12 cellular contexts compared by ENCODE assay signal in the genomic region with DNA sequence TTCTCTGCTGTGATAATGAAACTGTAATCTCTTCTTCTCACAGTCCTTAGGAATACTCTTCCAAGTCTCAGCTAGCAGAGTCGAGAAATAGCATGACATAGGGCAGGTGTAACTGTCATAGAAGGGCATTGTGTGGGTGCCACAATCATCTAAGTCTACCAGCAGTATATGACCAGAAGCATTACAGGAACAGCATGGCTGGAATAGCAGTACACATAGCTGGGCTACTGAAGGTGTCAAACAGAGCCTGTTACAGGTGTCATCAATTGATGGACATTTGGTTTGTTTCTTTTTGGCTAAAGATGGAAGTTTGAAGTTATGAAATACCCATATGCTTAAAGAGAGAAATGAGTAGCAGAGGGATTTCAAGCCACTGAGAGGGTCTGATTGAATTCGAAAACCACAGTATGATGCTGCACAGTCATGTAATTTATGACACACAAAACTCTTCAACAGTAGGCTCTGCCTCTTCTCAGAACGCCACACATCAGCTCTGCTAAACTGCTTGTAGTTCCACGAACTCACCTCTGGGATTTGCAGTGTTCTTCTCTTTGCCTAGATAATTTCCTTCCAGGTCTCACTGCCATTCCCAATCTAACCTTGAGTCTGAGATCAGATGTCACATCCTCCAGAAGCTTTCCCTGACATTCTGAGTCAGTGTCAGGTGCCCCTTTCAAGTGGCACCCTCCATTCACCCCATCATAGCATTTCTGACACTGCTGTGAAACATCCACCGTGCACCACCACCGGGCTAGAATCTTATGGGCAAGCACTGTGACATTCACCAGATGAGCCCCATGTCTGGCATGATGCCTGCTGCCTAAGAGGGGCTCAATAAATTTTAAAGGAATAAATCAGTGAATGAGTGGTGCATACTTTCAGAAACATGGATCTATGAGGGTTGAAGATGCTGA.
DNase-seq lines count a peak whose midpoint lies in the region; ATAC-seq and TF ChIP-seq lines count a peak whose summit lies in the region.
"Had no signal": no experiment of that assay in that cellular context is flagged by ENCODE, and none has a peak within 500 bp of the region (broad histone marks: within the 10 kb centered on the region; RNA-seq: fewer than 3 reads in every experiment).

No MANE protein-coding gene starts in this region.

- CTCF ChIA-PET in activated CD4-positive, alpha-beta memory T cell treated with anti-CD3 and anti-CD28 coated beads for 36 hours (lab: Charles Lee) = interaction anchor here (0.7 to 1.0 kb wide), 3 partner anchors 16 to 48 kb away, joined by 3 to 4 read pairs (median 3); no protein-coding TSS in a partner anchor
- CTCF ChIA-PET in activated CD4-positive, alpha-beta memory T cell treated with anti-CD3 and anti-CD28 coated beads, Interleukin-2, amount 10 ng/mL, durations not matched to agents 7 days and 5 days (lab: Charles Lee) = no interaction called here

- H3K9me3 ChIP-seq in endodermal cell (ENCODE audit: control insufficient read depth, low read length) = no peaks in the 10 kb centered on the region
- H3K9me3 ChIP-seq: ascending aorta had no signal

- no peak overlapping the region for H3K9ac ChIP-seq in endodermal cell (ENCODE audit: extremely low read depth, low read length, poor library complexity, severe bottlenecking)

- peak; percentile 23 for DNase-seq in activated CD4-positive, alpha-beta memory T cell treated with anti-CD3 and anti-CD28 coated beads for 36 hours
- no peak for DNase-seq in activated CD4-positive, alpha-beta memory T cell treated with anti-CD3 and anti-CD28 coated beads, Interleukin-2, amount 10 ng/mL, durations not matched to agents 7 days and 5 days
- DNase-seq in endodermal cell (no peak), SIG-M5 (lab: John Stamatoyannopoulos, UW) (no peak), NCI-H2029 treated with DMSO at 0.1 percent for 48 hours (lab: John Stamatoyannopoulos, UW) (no peak), left cardiac atrium (no peak)
- DNase-seq: DND-41, mammary epithelial cell, NCI-H526 treated with DMSO at 0.1 percent for 48 hours had no signal

- intact Hi-C loops in activated CD4-positive, alpha-beta memory T cell treated with anti-CD3 and anti-CD28 coated beads for 36 hours (cut with micrococcal nuclease) = no loop called here
- intact Hi-C loops in left cardiac atrium (cut with DNase I) = no loop called here

- H3K9me3 Mint-ChIP-seq in activated CD4-positive, alpha-beta memory T cell treated with anti-CD3 and anti-CD28 coated beads for 36 hours = no peaks in the 10 kb centered on the region
- peaks cover 6% of the 10 kb centered on the region for H3K9me3 Mint-ChIP-seq in activated CD4-positive, alpha-beta memory T cell treated with anti-CD3 and anti-CD28 coated beads, Interleukin-2, amount 10 ng/mL, durations not matched to agents 7 days and 5 days
- H3K9me3 Mint-ChIP-seq in endodermal cell = no peaks in the 10 kb centered on the region

- peak; percentile 46 for TF ChIP-seq CTCF in endodermal cell (conservative IDR thresholded peaks at IDR 0.05)

- H3K36me3 Mint-ChIP-seq in activated CD4-positive, alpha-beta memory T cell treated with anti-CD3 and anti-CD28 coated beads for 36 hours = peaks cover 3% of the 10 kb centered on the region
- H3K36me3 Mint-ChIP-seq in activated CD4-positive, alpha-beta memory T cell treated with anti-CD3 and anti-CD28 coated beads, Interleukin-2, amount 10 ng/mL, durations not matched to agents 7 days and 5 days (ENCODE audit: low read depth) = no peaks in the 10 kb centered on the region
- no peaks in the 10 kb centered on the region for H3K36me3 Mint-ChIP-seq in endodermal cell (ENCODE audit: low read depth)

- POLR2A ChIA-PET in activated CD4-positive, alpha-beta memory T cell treated with anti-CD3 and anti-CD28 coated beads for 36 hours (lab: Charles Lee) = no interaction called here
- POLR2A ChIA-PET in activated CD4-positive, alpha-beta memory T cell treated with anti-CD3 and anti-CD28 coated beads, Interleukin-2, amount 10 ng/mL, durations not matched to agents 7 days and 5 days (lab: Charles Lee) = no interaction called here

- ATAC-seq in GM21367 (IDR thresholded peaks at IDR 0.05; ENCODE audit: unreplicated experiment) = peak; percentile 72
- ATAC-seq in HG03045 (IDR thresholded peaks at IDR 0.05; ENCODE audit: unreplicated experiment) = peak; percentile 85
- no peak for ATAC-seq in left cardiac atrium

- whole genome bisulfite sequencing in endodermal cell (ENCODE audit: insufficient coverage in 1 of 2, insufficient read length in 1 of 2), 2 experiments = 86 to 91% methylated on average over 5 to 6 of the region's 6 CpGs

- no peaks in the 10 kb centered on the region for H3K27me3 ChIP-seq in endodermal cell (ENCODE audit: control insufficient read depth, insufficient read depth, low read length, poor library complexity, severe bottlenecking)
- H3K27me3 ChIP-seq: ascending aorta had no signal

- H3K36me3 ChIP-seq in endodermal cell (ENCODE audit: control insufficient read depth, insufficient read depth, low read length) = no peaks in the 10 kb centered on the region
- H3K36me3 ChIP-seq: ascending aorta had no signal

- H3K4me1 ChIP-seq in endodermal cell (ENCODE audit: control insufficient read depth, insufficient read depth, low read length) = no peaks in the 10 kb centered on the region
- H3K4me1 ChIP-seq: ascending aorta had no signal

- no peak overlapping the region for H3K4me3 ChIP-seq in endodermal cell (ENCODE audit: low read length)
- H3K4me3 ChIP-seq: ascending aorta had no signal

- H3K27ac Mint-ChIP-seq in activated CD4-positive, alpha-beta memory T cell treated with anti-CD3 and anti-CD28 coated beads for 36 hours = no peak overlapping the region
- H3K27ac Mint-ChIP-seq in activated CD4-positive, alpha-beta memory T cell treated with anti-CD3 and anti-CD28 coated beads, Interleukin-2, amount 10 ng/mL, durations not matched to agents 7 days and 5 days = no peak overlapping the region
- no peak overlapping the region for H3K27ac Mint-ChIP-seq in endodermal cell

- no peak overlapping the region for H3K4me3 Mint-ChIP-seq in activated CD4-positive, alpha-beta memory T cell treated with anti-CD3 and anti-CD28 coated beads for 36 hours
- H3K4me3 Mint-ChIP-seq in activated CD4-positive, alpha-beta memory T cell treated with anti-CD3 and anti-CD28 coated beads, Interleukin-2, amount 10 ng/mL, durations not matched to agents 7 days and 5 days = no peak overlapping the region
- no peak overlapping the region for H3K4me3 Mint-ChIP-seq in endodermal cell

- peaks cover 11% of the 10 kb centered on the region for H3K4me1 Mint-ChIP-seq in activated CD4-positive, alpha-beta memory T cell treated with anti-CD3 and anti-CD28 coated beads for 36 hours (ENCODE audit: low read depth)
- peaks cover 14% of the 10 kb centered on the region for H3K4me1 Mint-ChIP-seq in activated CD4-positive, alpha-beta memory T cell treated with anti-CD3 and anti-CD28 coated beads, Interleukin-2, amount 10 ng/mL, durations not matched to agents 7 days and 5 days
- no peaks in the 10 kb centered on the region for H3K4me1 Mint-ChIP-seq in endodermal cell

- H3K27me3 Mint-ChIP-seq in activated CD4-positive, alpha-beta memory T cell treated with anti-CD3 and anti-CD28 coated beads for 36 hours = no peaks in the 10 kb centered on the region
- H3K27me3 Mint-ChIP-seq in activated CD4-positive, alpha-beta memory T cell treated with anti-CD3 and anti-CD28 coated beads, Interleukin-2, amount 10 ng/mL, durations not matched to agents 7 days and 5 days = no peaks in the 10 kb centered on the region
- H3K27me3 Mint-ChIP-seq in endodermal cell (ENCODE audit: insufficient read depth) = no peaks in the 10 kb centered on the region

- no peak overlapping the region for H3K27ac ChIP-seq in endodermal cell (ENCODE audit: low read depth, low read length)
- H3K27ac ChIP-seq: ascending aorta had no signal

Comparison
In these comparisons a context has a peak if more than half of its experiments do, and no peak if none do; other contexts are left out.
1. ATAC-seq: peak in GM21367 (single experiment) and HG03045 (single experiment); none in left cardiac atrium (0 of 2).